Comparison of ENCODE assay signal across 17 cellular contexts in genomic region chr14:74879427-74880180, GRCh38. TPM values are rescaled to one million over a fixed set of nuclear protein-coding genes. Genes with fewer than 3 reads are reported as not detected.
DNase-seq lines count a peak whose midpoint lies in the region; ATAC-seq, FAIRE-seq and TF ChIP-seq lines count a peak whose summit lies in the region.
"Had no signal": no experiment of that assay in that cellular context is flagged by ENCODE, and none has a peak within 500 bp of the region (broad histone marks: within the 10 kb centered on the region; RNA-seq: fewer than 3 reads in every experiment).

No MANE protein-coding gene starts in this region.

- peak overlapping the region; percentile 94 for H3K4me2 ChIP-seq in HepG2 (ENCODE audit: low read depth, low read length)

- peak overlapping the region; percentile 32 for H3K27ac Mint-ChIP-seq in activated B cell treated with CpG ODN at 0.5 μM for 24 hours

- no peak for TF ChIP-seq POLR2A in HepG2 (IDR thresholded peaks at IDR 0.05; ENCODE audit: insufficient read depth in 1 of 2, low read depth in 2 of 2, low read length in 2 of 2)
- no peak for TF ChIP-seq POLR2A in right lobe of liver (IDR thresholded peaks at IDR 0.05)
- TF ChIP-seq POLR2A in stomach (IDR thresholded peaks at IDR 0.05), result no peak

- no peaks in the 10 kb centered on the region for H3K9me3 ChIP-seq in HepG2 (ENCODE audit: low read length)
- no peaks in the 10 kb centered on the region for H3K9me3 ChIP-seq in right lobe of liver
- no peaks in the 10 kb centered on the region for H3K9me3 ChIP-seq in stomach
- H3K9me3 ChIP-seq: pancreas, suprapubic skin had no signal

- H3K27me3 ChIP-seq in HepG2 (ENCODE audit: control insufficient read depth in 1 of 2, insufficient read depth in 2 of 2, low read length in 2 of 2) (peaks cover 0 to 10% of the 10 kb centered on the region in 2 experiments; a peak in 1 of 5 replicates), right lobe of liver (no peaks in the 10 kb centered on the region), stomach (no peaks in the 10 kb centered on the region)
- H3K27me3 ChIP-seq: cardiac muscle cell, pancreas, suprapubic skin had no signal

- ATAC-seq in HepG2 (no peak), right lobe of liver (no peak), activated B cell treated with CpG ODN at 0.5 μM for 24 hours (ENCODE audit: low read depth) (no peak), HG03432 (IDR thresholded peaks at IDR 0.05; ENCODE audit: unreplicated experiment) (no peak)
- ATAC-seq: HCT116, pancreas had no signal

- no peak overlapping the region; a peak in 1 of 6 replicates for H3K4me3 ChIP-seq in HepG2 (replicated peaks in 1 of 3; ENCODE audit: insufficient read depth in 1 of 3, low read depth in 2 of 3, low read length in 3 of 3)
- no peak overlapping the region for H3K4me3 ChIP-seq in right lobe of liver
- no peak overlapping the region for H3K4me3 ChIP-seq in stomach
- H3K4me3 ChIP-seq: cardiac muscle cell, pancreas, suprapubic skin had no signal

- peaks cover 28% of the 10 kb centered on the region for H3K79me2 ChIP-seq in HepG2 (ENCODE audit: insufficient read depth, low read length)

- peaks cover 21% of the 10 kb centered on the region for H4K20me1 ChIP-seq in HepG2 (ENCODE audit: insufficient read depth, low read length)

- H3K36me3 Mint-ChIP-seq in activated B cell treated with CpG ODN at 0.5 μM for 24 hours (ENCODE audit: low read depth), result peaks cover 19% of the 10 kb centered on the region

- DNase-seq in HepG2 (ENCODE audit: low spot score) (peak; percentile 30), right lobe of liver (no peak), activated B cell treated with CpG ODN at 0.5 μM for 24 hours (no peak), iris pigment epithelial cell (ENCODE audit: low read depth) (peak; percentile 46), stomach (no peak), AG08396 (ENCODE audit: low spot score) (no peak)
- DNase-seq in stimulated activated naive CD4-positive, alpha-beta T cell treated with Interleukin-2 at 50 U/mL for 16 hours (lab: John Stamatoyannopoulos, UW), result no peak
- DNase-seq: activated CD4-positive, alpha-beta T cell treated with anti-CD3 and anti-CD28 coated beads for 48 hours; NCI-H2029 treated with DMSO at 0.1 percent for 48 hours; NCI-H774; pancreas; T-helper 2 cell had no signal

- no peak overlapping the region for H3K9ac ChIP-seq in HepG2 (ENCODE audit: insufficient read depth, low read depth, low read length)

- no peak for TF ChIP-seq RAD21 in HepG2 (CRISPR knock-in tag; IDR thresholded peaks at IDR 0.05)

- H3K36me3 ChIP-seq in HepG2 (replicated peaks in 1 of 2; ENCODE audit: control insufficient read depth in 1 of 2, insufficient read depth in 2 of 2, low read length in 2 of 2), result peaks cover 0 to 3% of the 10 kb centered on the region in 2 experiments; a peak in 1 of 5 replicates
- H3K36me3 ChIP-seq in right lobe of liver, result no peaks in the 10 kb centered on the region
- no peaks in the 10 kb centered on the region for H3K36me3 ChIP-seq in stomach
- H3K36me3 ChIP-seq: cardiac muscle cell, pancreas, suprapubic skin had no signal

- H3K27me3 Mint-ChIP-seq in activated B cell treated with CpG ODN at 0.5 μM for 24 hours, result no peaks in the 10 kb centered on the region

- TF ChIP-seq EP300 in HepG2 (IDR thresholded peaks at IDR 0.05; ENCODE audit: low read depth in 2 of 2, low read length in 2 of 2), result no peak; a peak in 1 of 4 replicates
- no peak for TF ChIP-seq EP300 in HepG2 (CRISPR knock-in tag; IDR thresholded peaks at IDR 0.05; ENCODE audit: borderline replicate concordance)
- no peak for TF ChIP-seq EP300 in stomach (IDR thresholded peaks at IDR 0.05)

- POLR2A ChIA-PET in HepG2 (lab: Yijun Ruan, JAX), result interaction anchor here (0.6 to 9.2 kb wide), 9 partner anchors 14 to 260 kb away, joined by 3 to 84 read pairs (median 5); partner anchors contain the start of gene NEK9
- POLR2A ChIA-PET in activated B cell treated with CpG ODN at 0.5 μM for 24 hours (lab: Charles Lee), result interaction anchor here (0.6 to 0.7 kb wide), 2 partner anchors 10 to 795 kb away, joined by 5 to 9 read pairs; partner anchors contain the start of gene ALDH6A1

- H3K27ac ChIP-seq in HepG2 (ENCODE audit: extremely low read length, insufficient read depth, low read length), result no peak overlapping the region
- peak overlapping the region in 1 of 3 donors; percentile 22 for H3K27ac ChIP-seq in right lobe of liver
- H3K27ac ChIP-seq in stomach, result peak overlapping the region in 3 of 5 donors; percentile 22 to 60 (median 25)
- H3K27ac ChIP-seq: cardiac muscle cell, pancreas, suprapubic skin had no signal

- WGBS in HepG2 (ENCODE audit: low lambda C conversion rate), result 4% methylated on average over 3 of the region's 3 CpGs
- WGBS in right lobe of liver (ENCODE audit: insufficient coverage, low coverage, low lambda C conversion rate, missing lambda C conversion rate), result 28% methylated on average over 3 of the region's 3 CpGs
- WGBS in stomach, 5 donors, result 17 to 53% (median 29%) methylated on average over 3 of the region's 3 CpGs

- TF ChIP-seq CTCF in HepG2 (CRISPR knock-in tag; IDR thresholded peaks at IDR 0.05) (no peak), right lobe of liver (IDR thresholded peaks at IDR 0.05) (no peak), activated B cell treated with CpG ODN at 0.5 μM for 24 hours (IDR thresholded peaks at IDR 0.05) (no peak), stomach (IDR thresholded peaks at IDR 0.05) (no peak)

- H3K4me1 ChIP-seq in HepG2 (ENCODE audit: insufficient read depth, low read length), result peaks cover 56% of the 10 kb centered on the region
- H3K4me1 ChIP-seq in right lobe of liver, result peaks cover 0 to 25% (median 9%) of the 10 kb centered on the region in 4 donors
- H3K4me1 ChIP-seq in stomach, result peaks cover 19 to 57% (median 42%) of the 10 kb centered on the region in 4 donors

- in situ Hi-C loops in HepG2 (cut with HindIII; ENCODE audit: extremely low pct_ligation_motif_present, low pct_unique_long_range_greater_than_20kb), result no loop called here

- H3K4me3 Mint-ChIP-seq in activated B cell treated with CpG ODN at 0.5 μM for 24 hours, result peak overlapping the region; percentile 12

- H2AFZ ChIP-seq in HepG2 (ENCODE audit: low read length), result no peak overlapping the region

- no peaks in the 10 kb centered on the region for H3K9me3 Mint-ChIP-seq in activated B cell treated with CpG ODN at 0.5 μM for 24 hours

- no peak for FAIRE-seq in HepG2 (lab: Jason Lieb, UNC)
- FAIRE-seq: frontal cortex, pancreas had no signal

- intact Hi-C loops in HepG2 (cut with micrococcal nuclease; ENCODE audit: unreplicated experiment) (loop anchor here (2.0 kb wide), 2 partner anchors 19 to 25 kb away; no protein-coding TSS in a partner anchor), right lobe of liver (cut with DNase I) (no loop called here), activated B cell treated with CpG ODN at 0.5 μM for 24 hours (cut with micrococcal nuclease) (loop anchor here (2.0 kb wide), 4 partner anchors 25 to 387 kb away; partner anchors contain the start of genes EIF2B2, ISCA2 and NPC2), stomach (cut with DNase I; ENCODE audit: low total_unique reads) (no loop called here)

- H3K4me1 Mint-ChIP-seq in activated B cell treated with CpG ODN at 0.5 μM for 24 hours, result peaks cover 52% of the 10 kb centered on the region

- no TSS peak for BruUV-seq in HepG2 (replicated peaks; lab: Mats Ljungman, UMichigan)

- CTCF ChIA-PET in HepG2 (lab: Yijun Ruan, JAX; ENCODE audit: low intra/inter-chr PET ratio, low total read pairs) (no interaction called here), activated B cell treated with CpG ODN at 0.5 μM for 24 hours (lab: Charles Lee) (interaction anchor here (1.4 to 8.9 kb wide), 4 partner anchors 12 to 27 kb away, joined by 3 to 58 read pairs (median 14); no protein-coding TSS in a partner anchor)

RNA-seq across cellular contexts. Expression of gene DLST, which starts 2.1 kb away (rescaled TPM):
- total RNA-seq in HepG2 (2016; rRNA removed; fragmentation: Illumina TruSeq; extraction: Trizol) (56.5 and 69.9 TPM in 2 replicates), right lobe of liver (100 to 1,000 TPM in 1 of 6 experiments, 10 to 100 TPM in 5; 63.8 to 112 (median 68.8) TPM), activated B cell treated with CpG ODN at 0.5 μM for 24 hours (73.1 and 90.4 TPM in 2 replicates), stomach (100 to 1,000 TPM in 2 of 5 donors, 10 to 100 TPM in 3; 25.1 to 125 (median 88.5) TPM)
- total RNA-seq in HepG2 (2016; cell fraction: cytosol; rRNA removed; fragmentation: Illumina TruSeq; extraction: Trizol; ENCODE audit: low read depth), result 17.0 and 17.6 TPM in 2 replicates
- 53.1 and 69.5 TPM in 2 replicates for total RNA-seq in HepG2 (2016; cell fraction: insoluble cytoplasmic fraction; rRNA removed; fragmentation: Illumina TruSeq; extraction: Trizol)
- total RNA-seq in HepG2 (2016; cell fraction: membrane; rRNA removed; fragmentation: Illumina TruSeq; extraction: Trizol), result 32.7 and 34.6 TPM in 2 replicates
- 51.4 and 61.7 TPM in 2 replicates for total RNA-seq in HepG2 (2016; cell fraction: nucleus; rRNA removed; fragmentation: Illumina TruSeq; extraction: Trizol)
- polyA plus RNA-seq in HepG2 (2011; rRNA removed) (94.3 and 102 TPM in 2 replicates), stomach (10 to 100 TPM; 42.0 to 64.8 (median 45.9) TPM)
- polyA plus RNA-seq in HepG2 (2011; cell fraction: cytosol; rRNA removed), result 93.1 and 108 TPM in 2 replicates
- polyA plus RNA-seq in HepG2 (2011; cell fraction: nucleus; rRNA removed), result 122 and 123 TPM in 2 replicates
- polyA plus RNA-seq in HepG2 (2012), result 73.8 and 77.6 TPM in 2 replicates
- polyA plus RNA-seq in HepG2 (2016; cell fraction: cytosol; fragmentation: Illumina TruSeq; extraction: Trizol; ENCODE audit: low read depth), result 10.6 and 12.2 TPM in 2 replicates
- 80.8 and 82.0 TPM in 2 replicates for polyA plus RNA-seq in HepG2 (2016; cell fraction: insoluble cytoplasmic fraction; fragmentation: Illumina TruSeq; extraction: Trizol; ENCODE audit: low read depth)
- 19.6 and 22.7 TPM in 2 replicates for polyA plus RNA-seq in HepG2 (2016; cell fraction: membrane; fragmentation: Illumina TruSeq; extraction: Trizol; ENCODE audit: low read depth)
- 113 and 120 TPM in 2 replicates for polyA plus RNA-seq in HepG2 (2016; cell fraction: nucleus; fragmentation: Illumina TruSeq; extraction: Trizol; ENCODE audit: insufficient read depth, low read depth)
- polyA minus RNA-seq in HepG2 (2011; rRNA and poly(A)+ RNA removed; ENCODE audit: low replicate concordance), result 129 and 131 TPM in 2 replicates
- 45.5 and 49.7 TPM in 2 replicates for polyA minus RNA-seq in HepG2 (2011; cell fraction: cytosol; rRNA and poly(A)+ RNA removed)
- 71.3 and 89.1 TPM in 2 replicates for polyA minus RNA-seq in HepG2 (2011; cell fraction: nucleus; rRNA and poly(A)+ RNA removed)

RNA-seq across cellular contexts. Expression of gene PROX2, which starts 3.7 kb away (rescaled TPM):
- total RNA-seq in HepG2 (2016; rRNA removed; fragmentation: Illumina TruSeq; extraction: Trizol), result not detected in 2 replicates
- not detected in 2 replicates for total RNA-seq in HepG2 (2016; cell fraction: cytosol; rRNA removed; fragmentation: Illumina TruSeq; extraction: Trizol; ENCODE audit: low read depth)
- total RNA-seq in HepG2 (2016; cell fraction: insoluble cytoplasmic fraction; rRNA removed; fragmentation: Illumina TruSeq; extraction: Trizol), result not detected in 2 replicates
- not detected in 2 replicates for total RNA-seq in HepG2 (2016; cell fraction: membrane; rRNA removed; fragmentation: Illumina TruSeq; extraction: Trizol)
- total RNA-seq in HepG2 (2016; cell fraction: nucleus; rRNA removed; fragmentation: Illumina TruSeq; extraction: Trizol), result not detected in 2 replicates
- not detected in 2 replicates for polyA plus RNA-seq in HepG2 (2011; rRNA removed)
- polyA plus RNA-seq in HepG2 (2011; cell fraction: cytosol; rRNA removed), result not detected in 2 replicates
- polyA plus RNA-seq in HepG2 (2011; cell fraction: nucleus; rRNA removed), result not detected in 2 replicates
- 0.47 and 0.59 TPM in 2 replicates for polyA plus RNA-seq in HepG2 (2012)
- polyA plus RNA-seq in HepG2 (2016; cell fraction: cytosol; fragmentation: Illumina TruSeq; extraction: Trizol; ENCODE audit: low read depth), result not detected in 2 replicates
- polyA plus RNA-seq in HepG2 (2016; cell fraction: insoluble cytoplasmic fraction; fragmentation: Illumina TruSeq; extraction: Trizol; ENCODE audit: low read depth), result not detected in 2 replicates
- polyA plus RNA-seq in HepG2 (2016; cell fraction: membrane; fragmentation: Illumina TruSeq; extraction: Trizol; ENCODE audit: low read depth), result not detected in 2 replicates
- not detected in 2 replicates for polyA plus RNA-seq in HepG2 (2016; cell fraction: nucleus; fragmentation: Illumina TruSeq; extraction: Trizol; ENCODE audit: insufficient read depth, low read depth)
- polyA minus RNA-seq in HepG2 (2011; rRNA and poly(A)+ RNA removed; ENCODE audit: low replicate concordance), result not detected in 2 replicates
- polyA minus RNA-seq in HepG2 (2011; cell fraction: cytosol; rRNA and poly(A)+ RNA removed), result not detected in 2 replicates
- not detected in 2 replicates for polyA minus RNA-seq in HepG2 (2011; cell fraction: nucleus; rRNA and poly(A)+ RNA removed)
- total RNA-seq in right lobe of liver, result not detected
- 0.07 TPM in 1 of 2 replicates, not detected in the other for total RNA-seq in activated B cell treated with CpG ODN at 0.5 μM for 24 hours
- not detected for total RNA-seq in stomach
- polyA plus RNA-seq in stomach, result not detected
- total RNA-seq: cardiac muscle cell, frontal cortex, pancreas had no signal
- polyA plus RNA-seq: pancreas had no signal

RNA-seq across cellular contexts. Expression of gene RPS6KL1, which starts 43.5 kb away (rescaled TPM):
- total RNA-seq in HepG2 (2016; rRNA removed; fragmentation: Illumina TruSeq; extraction: Trizol) (8.1 and 11.5 TPM in 2 replicates), right lobe of liver (1 to 10 TPM; 3.9 to 7.9 (median 4.9) TPM), activated B cell treated with CpG ODN at 0.5 μM for 24 hours (5.2 and 7.0 TPM in 2 replicates), stomach (1 to 10 TPM in 2 of 5 donors, not detected in 3; 1.3 to 2.0 TPM)
- 2.4 and 2.7 TPM in 2 replicates for total RNA-seq in HepG2 (2016; cell fraction: cytosol; rRNA removed; fragmentation: Illumina TruSeq; extraction: Trizol; ENCODE audit: low read depth)
- 5.4 and 11.9 TPM in 2 replicates for total RNA-seq in HepG2 (2016; cell fraction: insoluble cytoplasmic fraction; rRNA removed; fragmentation: Illumina TruSeq; extraction: Trizol)
- total RNA-seq in HepG2 (2016; cell fraction: membrane; rRNA removed; fragmentation: Illumina TruSeq; extraction: Trizol), result 6.9 and 7.9 TPM in 2 replicates
- total RNA-seq in HepG2 (2016; cell fraction: nucleus; rRNA removed; fragmentation: Illumina TruSeq; extraction: Trizol), result 12.4 and 16.2 TPM in 2 replicates
- polyA plus RNA-seq in HepG2 (2011; rRNA removed) (6.5 and 10.3 TPM in 2 replicates), stomach (1 to 10 TPM in 2 of 3 donors, under 1 TPM in 1; 0.92 to 2.5 (median 2.0) TPM)
- 3.2 and 3.9 TPM in 2 replicates for polyA plus RNA-seq in HepG2 (2011; cell fraction: cytosol; rRNA removed)
- 23.6 and 25.1 TPM in 2 replicates for polyA plus RNA-seq in HepG2 (2011; cell fraction: nucleus; rRNA removed)
- polyA plus RNA-seq in HepG2 (2012), result 4.9 and 11.7 TPM in 2 replicates
- 1.2 and 1.7 TPM in 2 replicates for polyA plus RNA-seq in HepG2 (2016; cell fraction: cytosol; fragmentation: Illumina TruSeq; extraction: Trizol; ENCODE audit: low read depth)
- polyA plus RNA-seq in HepG2 (2016; cell fraction: insoluble cytoplasmic fraction; fragmentation: Illumina TruSeq; extraction: Trizol; ENCODE audit: low read depth), result 3.7 and 6.7 TPM in 2 replicates
- 2.9 and 4.2 TPM in 2 replicates for polyA plus RNA-seq in HepG2 (2016; cell fraction: membrane; fragmentation: Illumina TruSeq; extraction: Trizol; ENCODE audit: low read depth)
- 20.2 and 23.1 TPM in 2 replicates for polyA plus RNA-seq in HepG2 (2016; cell fraction: nucleus; fragmentation: Illumina TruSeq; extraction: Trizol; ENCODE audit: insufficient read depth, low read depth)
- polyA minus RNA-seq in HepG2 (2011; rRNA and poly(A)+ RNA removed; ENCODE audit: low replicate concordance), result 8.7 and 18.6 TPM in 2 replicates
- polyA minus RNA-seq in HepG2 (2011; cell fraction: cytosol; rRNA and poly(A)+ RNA removed), result 2.4 and 3.3 TPM in 2 replicates
- 12.1 and 17.3 TPM in 2 replicates for polyA minus RNA-seq in HepG2 (2011; cell fraction: nucleus; rRNA and poly(A)+ RNA removed)

Comparison
In these comparisons a context has a peak if more than half of its experiments do, and no peak if none do; other contexts are left out.
1. DNase-seq: peak in HepG2 (single experiment) and iris pigment epithelial cell (single experiment); none in right lobe of liver (0 of 3), activated B cell treated with CpG ODN at 0.5 μM for 24 hours (single experiment), stomach (single experiment), AG08396 (single experiment) and stimulated activated naive CD4-positive, alpha-beta T cell treated with Interleukin-2 at 50 U/mL for 16 hours (single experiment).
2. intact Hi-C loops: an anchor here in HepG2 (2.0 kb wide) and activated B cell treated with CpG ODN at 0.5 μM for 24 hours (2.0 kb wide); none called in right lobe of liver and stomach.